ENCODE assay signal across 28 cellular contexts in the genomic region with DNA sequence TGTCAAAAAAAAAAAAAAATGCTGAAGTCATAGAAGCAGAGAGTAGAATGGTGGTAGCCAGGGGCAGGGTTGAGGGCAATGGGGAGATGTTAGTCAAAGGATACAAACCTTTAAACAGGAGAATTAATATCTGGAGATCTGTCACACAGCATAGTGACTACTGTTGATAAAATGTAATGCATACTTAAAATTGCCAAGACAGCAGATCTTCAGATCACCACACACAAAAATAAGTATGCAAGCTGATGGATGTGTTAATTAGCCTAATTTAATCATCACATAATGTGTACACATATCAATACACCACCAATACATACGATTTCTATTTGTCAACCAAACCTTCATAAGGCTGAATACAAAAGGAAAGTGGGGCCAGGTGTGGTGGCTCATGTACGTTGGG.
"Had no signal": no experiment of that assay in that cellular context is flagged by ENCODE, and none has a peak within 500 bp of the region (broad histone marks: within the 10 kb centered on the region; RNA-seq: fewer than 3 reads in every experiment).

No MANE protein-coding gene starts in this region.

- ATAC-seq: effector memory CD8-positive, alpha-beta T cell; esophagus mucosa; foreskin keratinocyte; gastrocnemius medialis; gastroesophageal sphincter; heart left ventricle; heart right ventricle had no signal

- H3K9me3 ChIP-seq: colonic mucosa, esophagus muscularis mucosa, esophagus squamous epithelium, gastrocnemius medialis, gastroesophageal sphincter, heart left ventricle, heart right ventricle had no signal

- H3K4me1 ChIP-seq: colonic mucosa, foreskin keratinocyte, gastrocnemius medialis had no signal

- H3K36me3 ChIP-seq: colonic mucosa, esophagus muscularis mucosa, esophagus squamous epithelium, gastrocnemius medialis, gastroesophageal sphincter, heart left ventricle, heart right ventricle had no signal

- DNase-seq: colonic mucosa; cortex of kidney; dermis blood vessel endothelial cell; dorsolateral prefrontal cortex; effector CD4-positive, alpha-beta T cell; effector CD8-positive, alpha-beta T cell; effector memory CD4-positive, alpha-beta T cell; effector memory CD8-positive, alpha-beta T cell; endodermal cell; erythroblast; esophagus squamous epithelium; foreskin fibroblast; foreskin keratinocyte; foreskin melanocyte; gastrocnemius medialis; glutamatergic neuron; head of caudate nucleus; heart left ventricle; heart right ventricle had no signal

- H3K4me3 ChIP-seq: colonic mucosa, coronary artery, dorsolateral prefrontal cortex, esophagus muscularis mucosa, esophagus squamous epithelium, gastrocnemius medialis, gastroesophageal sphincter, heart left ventricle, heart right ventricle had no signal

- FAIRE-seq: colon, endometrium, endothelial cell of umbilical vein, frontal cortex had no signal

- H3K27ac ChIP-seq: colonic mucosa, coronary artery, dorsolateral prefrontal cortex, epithelial cell of prostate, esophagus muscularis mucosa, esophagus squamous epithelium, foreskin keratinocyte, gastrocnemius medialis, gastroesophageal sphincter, heart left ventricle, heart right ventricle had no signal
